In genomic region chr2:180190851-180191250, GRCh38 we compare ENCODE assay signal across 25 cellular contexts.
"Had no signal": no experiment of that assay in that cellular context is flagged by ENCODE, and none has a peak within 500 bp of the region (broad histone marks: within the 10 kb centered on the region; RNA-seq: fewer than 3 reads in every experiment).

No MANE protein-coding gene starts in this region.

- H3K9me3 ChIP-seq: colonic mucosa, gastrocnemius medialis, neutrophil, pancreas, right lobe of liver, testis, tibial artery had no signal

- DNase-seq: colonic mucosa; effector CD8-positive, alpha-beta T cell; endodermal cell; gastrocnemius medialis; head of caudate nucleus; kidney; naive thymus-derived CD8-positive, alpha-beta T cell; nephron progenitor cell; pancreas; small intestine; stimulated activated CD4-positive, alpha-beta T cell treated with anti-CD3 and anti-CD28 coated beads, Interleukin-12 subunit alpha, Interleukin-12 subunit beta, amount 100 ng/mL, for 4 hours; stimulated activated CD4-positive, alpha-beta T cell treated with anti-CD3 and anti-CD28 coated beads, Interleukin-1b, Interleukin-23, amount 100 ng/mL, for 48 hours; stimulated activated CD4-positive, alpha-beta T cell treated with anti-CD3 and anti-CD28 coated beads, Interleukin-4, amount 100 ng/mL, for 1 hour; stimulated activated CD8-positive, alpha-beta memory T cell treated with anti-CD3 and anti-CD28 coated beads, Interleukin-4, amount 100 ng/mL, for 48 hours; stimulated activated naive CD4-positive, alpha-beta T cell; stimulated activated naive CD8-positive, alpha-beta T cell treated with anti-CD3 and anti-CD28 coated beads, Interleukin-15, amount 100 ng/mL, for 72 hours; testis; tibial artery had no signal

- H3K36me3 Mint-ChIP-seq: naive thymus-derived CD8-positive, alpha-beta T cell; type B pancreatic cell had no signal

- H3K36me3 ChIP-seq: colonic mucosa, gastrocnemius medialis, neutrophil, pancreas, right lobe of liver, tibial artery had no signal

- H3K27me3 ChIP-seq: colonic mucosa, gastrocnemius medialis, neutrophil, pancreas, right lobe of liver, testis, tibial artery had no signal

- H3K9me3 Mint-ChIP-seq: dendritic cell treated with granulocyte-macrophage colony-stimulating factor and Interleukin-4, amounts not matched to agents 40 ng/mL and 50 ng/mL, for 4 days; stimulated activated naive CD8-positive, alpha-beta T cell treated with anti-CD3 and anti-CD28 coated beads, Interleukin-15, amount 100 ng/mL, for 72 hours; type B pancreatic cell had no signal

- H3K27ac Mint-ChIP-seq: dendritic cell treated with granulocyte-macrophage colony-stimulating factor and Interleukin-4, amounts not matched to agents 40 ng/mL and 50 ng/mL, for 4 days; endodermal cell; naive thymus-derived CD8-positive, alpha-beta T cell; nephron progenitor cell; progenitor cell of endocrine pancreas; stimulated activated naive CD8-positive, alpha-beta T cell treated with anti-CD3 and anti-CD28 coated beads, Interleukin-15, amount 100 ng/mL, for 72 hours; type B pancreatic cell had no signal

- H3K27ac ChIP-seq: colonic mucosa, epithelial cell of prostate, gastrocnemius medialis, neutrophil, pancreas, right lobe of liver, testis, tibial artery had no signal

- H3K4me3 Mint-ChIP-seq: dendritic cell treated with granulocyte-macrophage colony-stimulating factor and Interleukin-4, amounts not matched to agents 40 ng/mL and 50 ng/mL, for 4 days; endodermal cell; naive thymus-derived CD8-positive, alpha-beta T cell; nephron progenitor cell; stimulated activated naive CD8-positive, alpha-beta T cell treated with anti-CD3 and anti-CD28 coated beads, Interleukin-15, amount 100 ng/mL, for 72 hours; type B pancreatic cell had no signal

- H3K27me3 Mint-ChIP-seq: dendritic cell treated with granulocyte-macrophage colony-stimulating factor and Interleukin-4, amounts not matched to agents 40 ng/mL and 50 ng/mL, for 4 days; progenitor cell of endocrine pancreas; stimulated activated naive CD8-positive, alpha-beta T cell treated with anti-CD3 and anti-CD28 coated beads, Interleukin-15, amount 100 ng/mL, for 72 hours; type B pancreatic cell had no signal

- H3K4me1 ChIP-seq: colonic mucosa, gastrocnemius medialis, pancreas, right lobe of liver, testis, tibial artery had no signal

- H3K4me3 ChIP-seq: colonic mucosa, gastrocnemius medialis, pancreas, right lobe of liver, testis, tibial artery had no signal

- ATAC-seq: esophagus mucosa; gastrocnemius medialis; naive thymus-derived CD8-positive, alpha-beta T cell; stimulated activated naive CD8-positive, alpha-beta T cell treated with anti-CD3 and anti-CD28 coated beads, Interleukin-15, amount 100 ng/mL, for 72 hours had no signal

- FAIRE-seq: kidney, pancreas, small intestine had no signal

- H3K4me1 Mint-ChIP-seq: naive thymus-derived CD8-positive, alpha-beta T cell; nephron progenitor cell; stimulated activated naive CD8-positive, alpha-beta T cell treated with anti-CD3 and anti-CD28 coated beads, Interleukin-15, amount 100 ng/mL, for 72 hours had no signal
